Comparison of ENCODE assay signal across 8 cellular contexts in genomic region chr17:75087558-75088453, GRCh38. TPM values are rescaled to one million over a fixed set of nuclear protein-coding genes. Genes with fewer than 3 reads are reported as not detected.
DNase-seq lines count a peak whose midpoint lies in the region; ATAC-seq and TF ChIP-seq lines count a peak whose summit lies in the region.

Gene SLC16A5, plus strand, starts transcription at chr17:75087954. Its CDS starts 5,683 bp downstream, at chr17:75093637.

- H3K27ac ChIP-seq in esophagus muscularis mucosa (replicated peaks in 1 of 4), result peak within 1 kb of the TSS; percentile 69 to 81 (median 76)
- H3K27ac ChIP-seq in vagina, result peak within 1 kb of the TSS; percentile 94

- H3K36me3 Mint-ChIP-seq in activated T-cell treated with anti-CD3 and anti-CD28 coated beads, Interleukin-2, amount 50 U/mL, for 4 hours (ENCODE audit: insufficient read depth), result no peaks in the 10 kb centered on the region

- no peak for TF ChIP-seq CTCF in AG04449 (IDR thresholded peaks at IDR 0.05; ENCODE audit: insufficient read depth, low read length, missing control alignments)
- no peak for TF ChIP-seq CTCF in esophagus muscularis mucosa (IDR thresholded peaks at IDR 0.05)
- TF ChIP-seq CTCF in vagina (IDR thresholded peaks at IDR 0.05), result no peak

- peak within 1 kb of the TSS; percentile 77 for H3K4me3 Mint-ChIP-seq in activated T-cell treated with anti-CD3 and anti-CD28 coated beads, Interleukin-2, amount 50 U/mL, for 4 hours

- WGBS in esophagus muscularis mucosa, result 25% methylated on average over 19 of the region's 69 CpGs

- ATAC-seq in GM18907 (IDR thresholded peaks at IDR 0.05; ENCODE audit: unreplicated experiment), result peak; percentile 58
- ATAC-seq in activated T-cell treated with anti-CD3 and anti-CD28 coated beads, Interleukin-2, amount 50 U/mL, for 4 hours, result peak; percentile 65 to 72

- H3K9ac ChIP-seq in mucosa of stomach (ENCODE audit: low read length), result peak within 1 kb of the TSS; percentile 93

- H3K4me1 Mint-ChIP-seq in activated T-cell treated with anti-CD3 and anti-CD28 coated beads, Interleukin-2, amount 50 U/mL, for 4 hours (ENCODE audit: low read depth), result peaks cover 51% of the 10 kb centered on the region

- TF ChIP-seq POLR2A in esophagus muscularis mucosa (IDR thresholded peaks at IDR 0.05; ENCODE audit: low read depth), result no peak
- TF ChIP-seq POLR2A in vagina (IDR thresholded peaks at IDR 0.05), result peak in 1 of 2 donors; percentile 48

- H3K27me3 ChIP-seq in esophagus muscularis mucosa (peaks cover 0 to 17% (median 0%) of the 10 kb centered on the region in 4 donors), mucosa of stomach (ENCODE audit: control insufficient read depth, insufficient read depth, low read length) (no peaks in the 10 kb centered on the region), vagina (no peaks in the 10 kb centered on the region)

- H3K9me3 Mint-ChIP-seq in activated T-cell treated with anti-CD3 and anti-CD28 coated beads, Interleukin-2, amount 50 U/mL, for 4 hours, result no peaks in the 10 kb centered on the region

- peak within 1 kb of the TSS; percentile 69 for H3K4me3 ChIP-seq in AG04449 (ENCODE audit: low read depth, low read length)
- peak within 1 kb of the TSS; percentile 55 to 66 (median 61) for H3K4me3 ChIP-seq in esophagus muscularis mucosa
- peak within 1 kb of the TSS; percentile 47 for H3K4me3 ChIP-seq in mucosa of stomach (ENCODE audit: low read length)
- H3K4me3 ChIP-seq in vagina, result peak within 1 kb of the TSS; percentile 76 to 80

- H3K4me1 ChIP-seq in esophagus muscularis mucosa (peaks cover 33 to 49% (median 45%) of the 10 kb centered on the region in 4 donors), mucosa of stomach (ENCODE audit: control insufficient read depth, insufficient read depth, low read length) (peaks cover 77% of the 10 kb centered on the region), vagina (peaks cover 58% of the 10 kb centered on the region)

- H3K36me3 ChIP-seq in esophagus muscularis mucosa (no peaks in the 10 kb centered on the region), mucosa of stomach (ENCODE audit: control insufficient read depth, insufficient read depth, low read length) (no peaks in the 10 kb centered on the region), vagina (no peaks in the 10 kb centered on the region)

- intact Hi-C loops in esophagus muscularis mucosa (cut with DNase I), result no loop called here
- intact Hi-C loops in vagina (cut with DNase I), result no loop called here

- CTCF ChIA-PET in AG04449 (lab: Yijun Ruan, JAX), result interaction anchor here (0.8 to 3.2 kb wide), 11 partner anchors 8 to 126 kb away, joined by 3 to 25 read pairs (median 8); partner anchors contain the start of gene ARMC7

- POLR2A ChIA-PET in AG04449 (lab: Yijun Ruan, JAX), result interaction anchor here (0.7 to 1.7 kb wide), 4 partner anchors 9 to 26 kb away, joined by 3 to 12 read pairs (median 7); no protein-coding TSS in a partner anchor

- DNase-seq in AG04449 (ENCODE audit: low read depth, low spot score) (no peak), MV-4-11 (lab: John Stamatoyannopoulos, UW) (peak; percentile 79), esophagus muscularis mucosa (ENCODE audit: extremely low spot score) (peak; percentile 97), vagina (ENCODE audit: extremely low spot score in 2 of 2) (peak in 1 of 2 donors; percentile 96), NCI-H345 (lab: John Stamatoyannopoulos, UW) (no peak)
- peak; percentile 23 for DNase-seq in activated T-cell treated with anti-CD3 and anti-CD28 coated beads, Interleukin-2, amount 50 U/mL, for 4 hours

- H3K27me3 Mint-ChIP-seq in activated T-cell treated with anti-CD3 and anti-CD28 coated beads, Interleukin-2, amount 50 U/mL, for 4 hours (ENCODE audit: low read depth), result peaks cover 1% of the 10 kb centered on the region

- H3K9me3 ChIP-seq in esophagus muscularis mucosa (no peaks in the 10 kb centered on the region), mucosa of stomach (ENCODE audit: control insufficient read depth, low read length) (no peaks in the 10 kb centered on the region), vagina (no peaks in the 10 kb centered on the region)

- no peak for TF ChIP-seq EP300 in esophagus muscularis mucosa (IDR thresholded peaks at IDR 0.05)

RNA-seq across cellular contexts. Expression of gene SLC16A5, which starts in this region (rescaled TPM):
- 1 to 10 TPM in 1 of 3 donors, under 1 TPM in 2; 0.53 to 1.2 (median 0.55) TPM for total RNA-seq in activated T-cell treated with anti-CD3 and anti-CD28 coated beads, Interleukin-2, amount 50 U/mL, for 4 hours
- total RNA-seq in esophagus muscularis mucosa (1 to 10 TPM; 3.8 to 9.7 (median 7.6) TPM), vagina (26.8 TPM)

Comparison
In these comparisons a context has a peak if more than half of its experiments do, and no peak if none do; other contexts are left out.
1. DNase-seq: peak in MV-4-11 (single experiment), activated T-cell treated with anti-CD3 and anti-CD28 coated beads, Interleukin-2, amount 50 U/mL, for 4 hours (single experiment) and esophagus muscularis mucosa (single experiment); none in AG04449 (single experiment) and NCI-H345 (single experiment).
2. Peak in every context shown above with its lines, with median percentiles within 50 percentile points of each other: H3K4me3 ChIP-seq.